Comparison of ENCODE assay signal across 17 cellular contexts in genomic region chr10:116237260-116237659, GRCh38. TPM values are rescaled to one million over a fixed set of nuclear protein-coding genes. Genes with fewer than 3 reads are reported as not detected.
"Had no signal": no experiment of that assay in that cellular context is flagged by ENCODE, and none has a peak within 500 bp of the region (broad histone marks: within the 10 kb centered on the region; RNA-seq: fewer than 3 reads in every experiment).

No MANE protein-coding gene starts in this region.

- H3K4me1 ChIP-seq: body of pancreas, colonic mucosa, heart left ventricle, pancreas, thyroid gland had no signal

- DNase-seq: activated naive CD8-positive, alpha-beta T cell treated with anti-CD3 and anti-CD28 coated beads for 36 hours; amygdala; caudate nucleus; colonic mucosa; foreskin fibroblast; heart left ventricle; immature natural killer cell; left cardiac atrium; midbrain; pancreas; thyroid gland had no signal

- H3K36me3 ChIP-seq: colonic mucosa, esophagus muscularis mucosa, heart left ventricle, pancreas, thyroid gland had no signal

- H3K4me3 ChIP-seq: body of pancreas, colonic mucosa, esophagus muscularis mucosa, heart left ventricle, pancreas, thyroid gland had no signal

- H3K27ac ChIP-seq: body of pancreas, colonic mucosa, esophagus muscularis mucosa, heart left ventricle, pancreas, thyroid gland had no signal

- H3K27me3 ChIP-seq: body of pancreas, colonic mucosa, heart left ventricle, pancreas, thyroid gland had no signal

- ATAC-seq: activated CD4-positive, CD25-positive, alpha-beta regulatory T cell treated with anti-CD3 and anti-CD28 coated beads, Interleukin-2, amount 50 U/mL, for 24 hours; body of pancreas; heart left ventricle; left cardiac atrium; pancreas; stimulated activated memory B cell treated with anti-CD40 and anti-IgM and Interleukin-4, amounts not matched to agents 10 μg/mL and 1 μg/mL and 100 μg/mL, for 72 hours had no signal

- H3K9me3 ChIP-seq: body of pancreas, colonic mucosa, esophagus muscularis mucosa, heart left ventricle, pancreas, thyroid gland had no signal

RNA-seq across cellular contexts. Expression of gene GFRA1, which starts 35.7 kb away (rescaled TPM):
- total RNA-seq: activated CD8-positive, alpha-beta memory T cell treated with anti-CD3 and anti-CD28 coated beads for 36 hours; activated naive CD8-positive, alpha-beta T cell treated with anti-CD3 and anti-CD28 coated beads for 36 hours; activated T-helper 1 cell treated with anti-CD3 and anti-CD28 coated beads, Interleukin-12 subunit alpha, Interleukin-12 subunit beta, Interleukin-2, Interleukin-4 antibody, amounts not matched to agents 30 ng/mL and 10 ng/mL and 1 ng/mL, durations not matched to agents 14 hours and 24 hours and 36 hours had no signal
